In genomic region chr15:76875911-76876310, GRCh38 we compare ENCODE assay signal across 28 cellular contexts.
"Had no signal": no experiment of that assay in that cellular context is flagged by ENCODE, and none has a peak within 500 bp of the region (broad histone marks: within the 10 kb centered on the region; RNA-seq: fewer than 3 reads in every experiment).

No MANE protein-coding gene starts in this region.

- H3K9ac ChIP-seq: neural progenitor cell had no signal

- H3K36me3 ChIP-seq: neural progenitor cell, prostate gland, uterus had no signal

- DNase-seq: naive thymus-derived CD4-positive, alpha-beta T cell; natural killer cell; nucleus accumbens; retina; right lobe of liver; sigmoid colon; small intestine; stimulated activated CD4-positive, alpha-beta T cell treated with anti-CD3 and anti-CD28 coated beads, Interleukin-12 subunit alpha, Interleukin-12 subunit beta, amount 100 ng/mL, for 4 hours; stimulated activated CD4-positive, alpha-beta T cell treated with anti-CD3 and anti-CD28 coated beads, Interleukin-1b, Interleukin-23, amount 100 ng/mL, for 48 hours; stimulated activated CD4-positive, alpha-beta T cell treated with anti-CD3 and anti-CD28 coated beads, Interleukin-4, amount 100 ng/mL, for 1 hour; stimulated activated CD4-positive, alpha-beta T cell treated with anti-CD3 and anti-CD28 coated beads, Interleukin-4, amount 100 ng/mL, for 4 hours; stimulated activated CD8-positive, alpha-beta memory T cell treated with anti-CD3 and anti-CD28 coated beads, Interleukin-4, amount 100 ng/mL, for 48 hours; stimulated activated naive CD4-positive, alpha-beta T cell; stimulated activated naive CD8-positive, alpha-beta T cell treated with anti-CD3 and anti-CD28 coated beads, Interleukin-15, amount 100 ng/mL, for 72 hours; stimulated activated naive CD8-positive, alpha-beta T cell treated with anti-CD3 and anti-CD28 coated beads, Interleukin-15, Interleukin-2, amounts not matched to agents 100 U/mL and 50 U/mL, for 24 hours; substantia nigra; tibial artery; transverse colon; upper lobe of right lung; uterus had no signal

- H3K4me2 ChIP-seq: neural progenitor cell had no signal

- H3K4me1 ChIP-seq: neural progenitor cell, prostate gland, right atrium auricular region, right lobe of liver, sigmoid colon, suprapubic skin, testis, tibial artery, transverse colon, upper lobe of right lung, uterus had no signal

- H3K27ac ChIP-seq: neural progenitor cell, neutrophil, pancreas, prostate gland, right atrium auricular region, right lobe of liver, sigmoid colon, suprapubic skin, testis, tibial artery, transverse colon, upper lobe of right lung, uterus had no signal

- ATAC-seq: naive thymus-derived CD4-positive, alpha-beta T cell; natural killer cell; pancreas; right lobe of liver; stimulated activated memory B cell treated with anti-CD40 and anti-IgM and Interleukin-4, amounts not matched to agents 10 μg/mL and 1 μg/mL and 100 μg/mL, for 72 hours; stimulated activated naive CD8-positive, alpha-beta T cell treated with anti-CD3 and anti-CD28 coated beads, Interleukin-15, amount 100 ng/mL, for 72 hours; stimulated activated naive CD8-positive, alpha-beta T cell treated with anti-CD3 and anti-CD28 coated beads, Interleukin-15, Interleukin-2, amounts not matched to agents 100 U/mL and 50 U/mL, for 24 hours; upper lobe of right lung had no signal

- H3K27me3 ChIP-seq: neural progenitor cell, neutrophil, pancreas, right atrium auricular region, right lobe of liver, sigmoid colon, suprapubic skin, testis, tibial artery, transverse colon, upper lobe of right lung, uterus had no signal

- H2AFZ ChIP-seq: neural progenitor cell had no signal

- H3K4me3 ChIP-seq: neural progenitor cell, pancreas, prostate gland, right atrium auricular region, right lobe of liver, sigmoid colon, suprapubic skin, tibial artery, transverse colon, upper lobe of right lung, uterus had no signal

- H3K9me3 ChIP-seq: neutrophil, pancreas, prostate gland, right atrium auricular region, right lobe of liver, sigmoid colon, suprapubic skin, testis, tibial artery, transverse colon, upper lobe of right lung, uterus had no signal
